2 cellular contexts compared by ENCODE assay signal in genomic region chr2:68169308-68169707, GRCh38.
TF ChIP-seq lines count a peak whose summit lies in the region.

No MANE protein-coding gene starts in this region.

TF ChIP-seq in A549, 52 proteins besides CTCF, POLR2A, EP300 and RAD21 (continued from another document):
- TF ChIP-seq USF2 (IDR thresholded peaks at IDR 0.05) (peak; percentile 86), NR3C1 (IDR thresholded peaks at IDR 0.05) (no peak)

TF ChIP-seq in K562, 482 proteins besides CTCF, POLR2A, EP300 and RAD21 (continued from another document):
- TF ChIP-seq USF2 (CRISPR knock-in tag; IDR thresholded peaks at IDR 0.05) (peak; percentile 16; the same call in 1 of the 2 replicates), ZNF277 (CRISPR knock-in tag; IDR thresholded peaks at IDR 0.05; ENCODE audit: borderline replicate concordance) (peak; percentile 60; the same call in 1 of the 2 replicates), ZFX (CRISPR knock-in tag; IDR thresholded peaks at IDR 0.05) (no peak), ZNF140 (CRISPR knock-in tag; IDR thresholded peaks at IDR 0.05) (0 out of 2 replicates have a peak, but pooled peaks have one; percentile 45), USF1 (CRISPR knock-in tag; IDR thresholded peaks at IDR 0.05) (peak; percentile 56; the same call in 1 of the 2 replicates), CAMTA2 (CRISPR knock-in tag; conservative IDR thresholded peaks at IDR 0.05) (no peak), NFE2 (IDR thresholded peaks at IDR 0.05; ENCODE audit: low read depth) (no peak)
